In the genomic region with DNA sequence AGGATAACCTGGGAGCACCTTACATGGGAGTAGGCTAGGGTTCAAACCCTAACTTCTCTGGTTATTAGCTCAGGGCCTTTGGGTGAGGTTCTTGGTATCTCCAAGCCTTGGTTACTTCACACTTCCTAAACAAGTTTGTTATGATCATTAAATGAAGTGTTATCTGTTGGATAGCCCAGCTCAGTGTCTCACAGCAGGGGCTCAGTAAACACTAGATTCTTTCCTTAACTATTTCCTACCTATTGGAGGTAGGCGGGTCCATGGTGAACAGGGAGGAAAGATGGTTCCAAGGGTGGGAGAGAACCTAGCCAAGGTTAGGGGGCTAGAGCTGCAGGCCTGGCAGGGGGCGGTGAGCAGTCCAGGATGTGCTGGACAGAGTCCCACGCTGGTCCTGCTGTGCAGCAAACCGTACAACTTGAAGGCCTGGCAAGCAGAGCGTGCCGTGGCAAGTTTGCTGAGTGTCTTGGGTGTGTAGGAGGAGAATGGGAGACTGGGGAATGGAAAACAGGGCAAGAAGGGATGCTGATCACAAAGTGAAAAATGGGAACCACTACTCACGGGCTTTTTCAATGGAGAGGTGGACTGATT, we compare ENCODE assay signal across 23 cellular contexts.
A peak's percentile ranks its signal among the peaks of the same experiment; 100 is the strongest.
DNase-seq lines count a peak whose midpoint lies in the region; ATAC-seq, FAIRE-seq and TF ChIP-seq lines count a peak whose summit lies in the region.
"Had no signal": no experiment of that assay in that cellular context is flagged by ENCODE, and none has a peak within 500 bp of the region (broad histone marks: within the 10 kb centered on the region; RNA-seq: fewer than 3 reads in every experiment).

No MANE protein-coding gene starts in this region.

- in situ Hi-C loops in astrocyte of the spinal cord (cut with HindIII; ENCODE audit: low sequenced_read_pairs), result no loop called here

- no peak for TF ChIP-seq POLR2A in upper lobe of left lung (IDR thresholded peaks at IDR 0.05)

- dilution Hi-C loops in keratinocyte (cut with MboI; ENCODE audit: extremely low pct_ligation_motif_present, low sequenced_read_pairs), result no loop called here

- 88 to 91% methylated on average over 7 of the region's 7 CpGs for WGBS in upper lobe of left lung, 2 donors

- H3K9me3 ChIP-seq in keratinocyte (ENCODE audit: control insufficient read depth, low read depth, low read length) (no peaks in the 10 kb centered on the region), upper lobe of left lung (no peaks in the 10 kb centered on the region)
- H3K9me3 ChIP-seq: BE2C, spleen had no signal

- H3K4me3 Mint-ChIP-seq in natural killer cell, result no peak overlapping the region
- H3K4me3 Mint-ChIP-seq: activated CD8-positive, alpha-beta T cell treated with anti-CD3 and anti-CD28 coated beads, Interleukin-2, amount 10 ng/mL, durations not matched to agents 7 days and 5 days had no signal

- TF ChIP-seq EP300 in upper lobe of left lung (IDR thresholded peaks at IDR 0.05), result no peak

- H3K27ac ChIP-seq in keratinocyte (ENCODE audit: control insufficient read depth, insufficient read depth, low read length) (no peak overlapping the region), upper lobe of left lung (peak overlapping the region; percentile 43 to 73 (median 55))
- H3K27ac ChIP-seq: HL-60 had no signal

- H3K27ac Mint-ChIP-seq in natural killer cell, result no peak overlapping the region
- H3K27ac Mint-ChIP-seq: activated CD8-positive, alpha-beta T cell treated with anti-CD3 and anti-CD28 coated beads, Interleukin-2, amount 10 ng/mL, durations not matched to agents 7 days and 5 days had no signal

- peaks cover 17 to 22% of the 10 kb centered on the region in 2 donors for H3K4me1 Mint-ChIP-seq in natural killer cell

- ATAC-seq in upper lobe of left lung (ENCODE audit: low FRiP score in 2 of 2), result no peak
- ATAC-seq in natural killer cell, result no peak
- ATAC-seq: activated CD8-positive, alpha-beta T cell treated with anti-CD3 and anti-CD28 coated beads, Interleukin-2, amount 10 ng/mL, durations not matched to agents 7 days and 5 days had no signal

- peaks cover 2% of the 10 kb centered on the region for H3K9me1 ChIP-seq in keratinocyte (ENCODE audit: control insufficient read depth, extremely low read depth, insufficient read depth, low read length)

- no peaks in the 10 kb centered on the region for H3K27me3 Mint-ChIP-seq in natural killer cell (ENCODE audit: low read depth in 2 of 2)
- H3K27me3 Mint-ChIP-seq: IgD-negative memory B cell had no signal

- no peaks in the 10 kb centered on the region for H3K9me3 Mint-ChIP-seq in natural killer cell
- H3K9me3 Mint-ChIP-seq: IgD-negative memory B cell had no signal

- H2AFZ ChIP-seq in keratinocyte (ENCODE audit: control insufficient read depth, low read length), result no peak overlapping the region

- peak overlapping the region; percentile 15 for H3K4me2 ChIP-seq in keratinocyte (ENCODE audit: control insufficient read depth, extremely low read depth, insufficient read depth, low read depth, low read length)

- peak; percentile 60 for FAIRE-seq in keratinocyte (lab: Jason Lieb, UNC)
- FAIRE-seq: D721Med, urothelium cell line had no signal

- intact Hi-C loops in natural killer cell (cut with micrococcal nuclease), result loop anchor here (5.0 kb wide), 1 partner anchor 1378 kb away; no protein-coding TSS in a partner anchor

- no peaks in the 10 kb centered on the region for H3K36me3 ChIP-seq in keratinocyte (ENCODE audit: control insufficient read depth in 2 of 2, extremely low read depth in 1 of 2, insufficient read depth in 2 of 2, low read length in 2 of 2)
- H3K36me3 ChIP-seq in upper lobe of left lung, result no peaks in the 10 kb centered on the region
- H3K36me3 ChIP-seq: spleen had no signal

- H3K4me1 ChIP-seq in keratinocyte (ENCODE audit: control insufficient read depth, extremely low read depth, insufficient read depth, low read length) (peaks cover 29% of the 10 kb centered on the region), upper lobe of left lung (peaks cover 0 to 16% (median 9%) of the 10 kb centered on the region in 4 donors)
- H3K4me1 ChIP-seq: BE2C had no signal

- TF ChIP-seq CTCF in astrocyte of the spinal cord (IDR thresholded peaks at IDR 0.05; ENCODE audit: low read depth, low read length) (no peak), keratinocyte (optimal IDR thresholded peaks at IDR 0.05 in 1 of 3, IDR thresholded peaks at IDR 0.05 in 1 of 3, conservative IDR thresholded peaks at IDR 0.05 in 1 of 3; ENCODE audit: extremely low read depth in 1 of 3, insufficient read depth in 2 of 3, low read length in 3 of 3) (no peak), upper lobe of left lung (IDR thresholded peaks at IDR 0.05) (no peak), natural killer cell (IDR thresholded peaks at IDR 0.05) (no peak)

- H3K4me3 ChIP-seq in astrocyte of the spinal cord (ENCODE audit: low read depth, low read length) (no peak overlapping the region), keratinocyte (ENCODE audit: control insufficient read depth in 2 of 3, extremely low read depth in 1 of 3, insufficient read depth in 2 of 3, low read depth in 1 of 3, low read length in 3 of 3) (no peak overlapping the region), upper lobe of left lung (no peak overlapping the region)
- H3K4me3 ChIP-seq: spleen had no signal

- no peaks in the 10 kb centered on the region for H3K36me3 Mint-ChIP-seq in natural killer cell

- H4K20me1 ChIP-seq in keratinocyte (ENCODE audit: control insufficient read depth, extremely low read depth, insufficient read depth, low read length), result no peaks in the 10 kb centered on the region

- no peaks in the 10 kb centered on the region for H3K79me2 ChIP-seq in keratinocyte (ENCODE audit: control insufficient read depth, insufficient read depth, low read length)

- H3K27me3 ChIP-seq in keratinocyte (ENCODE audit: control insufficient read depth, extremely low read depth, insufficient read depth, low read length) (no peaks in the 10 kb centered on the region), upper lobe of left lung (no peaks in the 10 kb centered on the region)
- H3K27me3 ChIP-seq: BE2C, spleen had no signal

- DNase-seq in NCI-H510A treated with DMSO at 0.1 percent for 48 hours (lab: John Stamatoyannopoulos, UW) (peak; percentile 33), NCI-H510A (lab: John Stamatoyannopoulos, UW) (no peak), astrocyte of the spinal cord (ENCODE audit: low read depth, low spot score) (peak; percentile 38), keratinocyte (ENCODE audit: low read depth, low spot score) (no peak), upper lobe of left lung (peak in 1 of 2 donors; percentile 17), NCI-H2029 treated with DMSO at 0.1 percent for 48 hours (lab: John Stamatoyannopoulos, UW) (no peak), natural killer cell (no peak)
- no peak for DNase-seq in activated naive CD4-positive, alpha-beta T cell treated with anti-CD3 and anti-CD28 coated beads, Interleukin-2, amount 50 U/mL, for 16 hours
- DNase-seq: activated CD4-positive, CD25-positive, alpha-beta regulatory T cell; activated CD8-positive, alpha-beta T cell treated with anti-CD3 and anti-CD28 coated beads, Interleukin-2, amount 10 ng/mL, durations not matched to agents 7 days and 5 days; activated T-cell treated with anti-CD3 and anti-CD28 coated beads, Interleukin-2, amount 50 U/mL, for 1 hour; BE2C; effector CD8-positive, alpha-beta T cell; left ventricle myocardium superior; NCI-H1930; NCI-H446 treated with DMSO at 0.1 percent for 48 hours; spleen; stimulated activated CD4-positive, alpha-beta T cell treated with anti-CD3 and anti-CD28 coated beads, Interleukin-4, amount 100 ng/mL, for 4 hours; T1000 had no signal

- no peak overlapping the region for H3K9ac ChIP-seq in keratinocyte (ENCODE audit: control insufficient read depth, extremely low read depth, insufficient read depth, low read length)

Comparison
In these comparisons a context has a peak if more than half of its experiments do, and no peak if none do; other contexts are left out.
1. DNase-seq: peak in NCI-H510A treated with DMSO at 0.1 percent for 48 hours (single experiment) and astrocyte of the spinal cord (single experiment); none in NCI-H510A (single experiment), keratinocyte (single experiment), NCI-H2029 treated with DMSO at 0.1 percent for 48 hours (single experiment), natural killer cell (single experiment) and activated naive CD4-positive, alpha-beta T cell treated with anti-CD3 and anti-CD28 coated beads, Interleukin-2, amount 50 U/mL, for 16 hours (single experiment).